Comparison of ENCODE assay signal across 8 cellular contexts in genomic region chr6:130020106-130020851, GRCh38. TPM values are rescaled to one million over a fixed set of nuclear protein-coding genes. Genes with fewer than 3 reads are reported as not detected.
A peak's percentile ranks its signal among the peaks of the same experiment; 100 is the strongest.
DNase-seq lines count a peak whose midpoint lies in the region; ATAC-seq and TF ChIP-seq lines count a peak whose summit lies in the region.

No MANE protein-coding gene starts in this region.

- intact Hi-C loops in dorsolateral prefrontal cortex (cut with DNase I): loop anchor here (2.0 to 10.0 kb wide), 6 partner anchors 83 to 518 kb away; no protein-coding TSS in a partner anchor

- no peaks in the 10 kb centered on the region for H3K36me3 ChIP-seq in lung (ENCODE audit: control insufficient read depth in 2 of 2, insufficient read depth in 2 of 2, low read length in 2 of 2)

- no peaks in the 10 kb centered on the region for H3K27me3 ChIP-seq in dorsolateral prefrontal cortex
- H3K27me3 ChIP-seq in lung (ENCODE audit: control insufficient read depth, insufficient read depth): no peaks in the 10 kb centered on the region

- no peaks in the 10 kb centered on the region for H3K9me3 ChIP-seq in lung (ENCODE audit: control insufficient read depth in 2 of 2, insufficient read depth in 1 of 2, low read length in 1 of 2)

- WGBS in lung, 2 donors: 1% methylated on average over 55 to 79 of the region's 79 CpGs

- ATAC-seq in HG02759 (IDR thresholded peaks at IDR 0.05; ENCODE audit: unreplicated experiment) (peak; percentile 20), lung (ENCODE audit: insufficient read depth, low FRiP score) (peak; percentile 2), GM21619 (IDR thresholded peaks at IDR 0.05; ENCODE audit: unreplicated experiment) (no peak), GM19324 (IDR thresholded peaks at IDR 0.05; ENCODE audit: low FRiP score, unreplicated experiment) (no peak)

- peak in 1 of 56 donors; percentile 11 for TF ChIP-seq CTCF in dorsolateral prefrontal cortex (IDR thresholded peaks at IDR 0.05 in 54 of 56, conservative IDR thresholded peaks at IDR 0.05 in 2 of 56; ENCODE audit: low read depth in 1 of 56, partially characterized antibody in 56 of 56)
- TF ChIP-seq CTCF in lung (IDR thresholded peaks at IDR 0.05; ENCODE audit: control extremely low read depth, extremely low read depth): no peak

- H3K4me1 ChIP-seq in lung (ENCODE audit: control insufficient read depth in 2 of 2, insufficient read depth in 2 of 2, low read length in 2 of 2): no peaks in the 10 kb centered on the region

- DNase-seq in CD1c-positive myeloid dendritic cell (ENCODE audit: extremely low spot score): peak; percentile 55
- DNase-seq in activated CD4-positive, alpha-beta T cell treated with anti-CD3 and anti-CD28 coated beads for 48 hours: peak; percentile 38
- peak in 4 of 10 donors; percentile 4 to 47 (median 34) for DNase-seq in dorsolateral prefrontal cortex
- peak; percentile 31 for DNase-seq in lung (ENCODE audit: low spot score)
- DNase-seq in stimulated activated CD8-positive, alpha-beta memory T cell treated with anti-CD3 and anti-CD28 coated beads, Interleukin-7, amount 100 ng/mL, for 4 hours (ENCODE audit: low read depth in 2 of 2): peak; percentile 5 to 36

- peak overlapping the region in 52 of 59 donors; percentile 26 to 85 (median 68) for H3K27ac ChIP-seq in dorsolateral prefrontal cortex
- peak overlapping the region; percentile 17 to 84 for H3K27ac ChIP-seq in lung (ENCODE audit: low read depth in 1 of 2, low read length in 1 of 2)

- H3K4me3 ChIP-seq in dorsolateral prefrontal cortex (peak overlapping the region; percentile 54 to 94 (median 74)), lung (peak overlapping the region; percentile 58)

RNA-seq across cellular contexts. Expression of gene L3MBTL3, which starts 1.9 kb away (rescaled TPM):
- total RNA-seq in dorsolateral prefrontal cortex (10 to 100 TPM in 61 of 120 experiments, 1 to 10 TPM in 59; 5.8 to 20.0 (median 10.0) TPM), lung (10 to 100 TPM in 1 of 2 donors, 1 to 10 TPM in 1; 3.7 to 15.9 TPM)
- 1 to 10 TPM; 2.0 to 3.7 TPM for polyA plus RNA-seq in lung

Comparison
In these comparisons a context has a peak if more than half of its experiments do, and no peak if none do; other contexts are left out.
1. ATAC-seq: peak in HG02759 (single experiment) and lung (single experiment); none in GM21619 (single experiment) and GM19324 (single experiment).